1 cellular context compared by ENCODE assay signal in genomic region chr4:182843813-182844325, GRCh38.
TF ChIP-seq lines count a peak whose summit lies in the region.

No MANE protein-coding gene starts in this region.

TF ChIP-seq in GM23338, 12 proteins besides CTCF, POLR2A, EP300 and RAD21 (continued from another document):
- TF ChIP-seq, protein P1, sequence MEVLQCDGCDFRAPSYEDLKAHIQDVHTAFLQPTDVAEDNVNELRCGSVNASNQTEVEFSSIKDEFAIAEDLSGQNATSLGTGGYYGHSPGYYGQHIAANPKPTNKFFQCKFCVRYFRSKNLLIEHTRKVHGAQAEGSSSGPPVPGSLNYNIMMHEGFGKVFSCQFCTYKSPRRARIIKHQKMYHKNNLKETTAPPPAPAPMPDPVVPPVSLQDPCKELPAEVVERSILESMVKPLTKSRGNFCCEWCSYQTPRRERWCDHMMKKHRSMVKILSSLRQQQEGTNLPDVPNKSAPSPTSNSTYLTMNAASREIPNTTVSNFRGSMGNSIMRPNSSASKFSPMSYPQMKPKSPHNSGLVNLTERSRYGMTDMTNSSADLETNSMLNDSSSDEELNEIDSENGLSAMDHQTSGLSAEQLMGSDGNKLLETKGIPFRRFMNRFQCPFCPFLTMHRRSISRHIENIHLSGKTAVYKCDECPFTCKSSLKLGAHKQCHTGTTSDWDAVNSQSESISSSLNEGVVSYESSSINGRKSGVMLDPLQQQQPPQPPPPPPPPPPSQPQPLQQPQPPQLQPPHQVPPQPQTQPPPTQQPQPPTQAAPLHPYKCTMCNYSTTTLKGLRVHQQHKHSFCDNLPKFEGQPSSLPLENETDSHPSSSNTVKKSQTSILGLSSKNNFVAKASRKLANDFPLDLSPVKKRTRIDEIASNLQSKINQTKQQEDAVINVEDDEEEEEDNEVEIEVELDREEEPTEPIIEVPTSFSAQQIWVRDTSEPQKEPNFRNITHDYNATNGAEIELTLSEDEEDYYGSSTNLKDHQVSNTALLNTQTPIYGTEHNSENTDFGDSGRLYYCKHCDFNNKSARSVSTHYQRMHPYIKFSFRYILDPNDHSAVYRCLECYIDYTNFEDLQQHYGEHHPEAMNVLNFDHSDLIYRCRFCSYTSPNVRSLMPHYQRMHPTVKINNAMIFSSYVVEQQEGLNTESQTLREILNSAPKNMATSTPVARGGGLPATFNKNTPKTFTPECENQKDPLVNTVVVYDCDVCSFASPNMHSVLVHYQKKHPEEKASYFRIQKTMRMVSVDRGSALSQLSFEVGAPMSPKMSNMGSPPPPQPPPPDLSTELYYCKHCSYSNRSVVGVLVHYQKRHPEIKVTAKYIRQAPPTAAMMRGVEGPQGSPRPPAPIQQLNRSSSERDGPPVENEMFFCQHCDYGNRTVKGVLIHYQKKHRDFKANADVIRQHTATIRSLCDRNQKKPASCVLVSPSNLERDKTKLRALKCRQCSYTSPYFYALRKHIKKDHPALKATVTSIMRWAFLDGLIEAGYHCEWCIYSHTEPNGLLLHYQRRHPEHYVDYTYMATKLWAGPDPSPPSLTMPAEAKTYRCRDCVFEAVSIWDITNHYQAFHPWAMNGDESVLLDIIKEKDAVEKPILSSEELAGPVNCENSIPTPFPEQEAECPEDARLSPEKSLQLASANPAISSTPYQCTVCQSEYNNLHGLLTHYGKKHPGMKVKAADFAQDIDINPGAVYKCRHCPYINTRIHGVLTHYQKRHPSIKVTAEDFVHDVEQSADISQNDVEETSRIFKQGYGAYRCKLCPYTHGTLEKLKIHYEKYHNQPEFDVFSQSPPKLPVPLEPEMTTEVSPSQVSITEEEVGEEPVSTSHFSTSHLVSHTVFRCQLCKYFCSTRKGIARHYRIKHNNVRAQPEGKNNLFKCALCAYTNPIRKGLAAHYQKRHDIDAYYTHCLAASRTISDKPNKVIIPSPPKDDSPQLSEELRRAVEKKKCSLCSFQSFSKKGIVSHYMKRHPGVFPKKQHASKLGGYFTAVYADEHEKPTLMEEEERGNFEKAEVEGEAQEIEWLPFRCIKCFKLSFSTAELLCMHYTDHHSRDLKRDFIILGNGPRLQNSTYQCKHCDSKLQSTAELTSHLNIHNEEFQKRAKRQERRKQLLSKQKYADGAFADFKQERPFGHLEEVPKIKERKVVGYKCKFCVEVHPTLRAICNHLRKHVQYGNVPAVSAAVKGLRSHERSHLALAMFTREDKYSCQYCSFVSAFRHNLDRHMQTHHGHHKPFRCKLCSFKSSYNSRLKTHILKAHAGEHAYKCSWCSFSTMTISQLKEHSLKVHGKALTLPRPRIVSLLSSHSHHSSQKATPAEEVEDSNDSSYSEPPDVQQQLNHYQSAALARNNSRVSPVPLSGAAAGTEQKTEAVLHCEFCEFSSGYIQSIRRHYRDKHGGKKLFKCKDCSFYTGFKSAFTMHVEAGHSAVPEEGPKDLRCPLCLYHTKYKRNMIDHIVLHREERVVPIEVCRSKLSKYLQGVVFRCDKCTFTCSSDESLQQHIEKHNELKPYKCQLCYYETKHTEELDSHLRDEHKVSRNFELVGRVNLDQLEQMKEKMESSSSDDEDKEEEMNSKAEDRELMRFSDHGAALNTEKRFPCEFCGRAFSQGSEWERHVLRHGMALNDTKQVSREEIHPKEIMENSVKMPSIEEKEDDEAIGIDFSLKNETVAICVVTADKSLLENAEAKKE (CRISPR knock-in tag; IDR thresholded peaks at IDR 0.05): no peak
- no peak for TF ChIP-seq POLR2AphosphoS5 (IDR thresholded peaks at IDR 0.05; ENCODE audit: low read depth)
- no peak for TF ChIP-seq STAT1 (IDR thresholded peaks at IDR 0.05; ENCODE audit: unreplicated experiment)
- no peak for TF ChIP-seq ZNF114 (CRISPR knock-in tag; IDR thresholded peaks at IDR 0.05)
- no peak for TF ChIP-seq NANOG (IDR thresholded peaks at IDR 0.05; ENCODE audit: borderline replicate concordance)
- no peak for TF ChIP-seq REST (IDR thresholded peaks at IDR 0.05; ENCODE audit: unreplicated experiment)
- TF ChIP-seq JUNB (IDR thresholded peaks at IDR 0.05; ENCODE audit: unreplicated experiment): no peak
- TF ChIP-seq EZH2 (IDR thresholded peaks at IDR 0.05; ENCODE audit: low read depth, unreplicated experiment): no peak
- no peak for TF ChIP-seq CREB1 (CRISPR knock-in tag; IDR thresholded peaks at IDR 0.05; ENCODE audit: low read depth)
- TF ChIP-seq ETS1 (IDR thresholded peaks at IDR 0.05): no peak
TF ChIP-seq in GM23338: peak in this region for 0.
